18 cellular contexts compared by ENCODE assay signal in genomic region chr1:64543831-64544230, GRCh38.
DNase-seq lines count a peak whose midpoint lies in the region; ATAC-seq and TF ChIP-seq lines count a peak whose summit lies in the region.
"Had no signal": no experiment of that assay in that cellular context is flagged by ENCODE, and none has a peak within 500 bp of the region (broad histone marks: within the 10 kb centered on the region; RNA-seq: fewer than 3 reads in every experiment).

No MANE protein-coding gene starts in this region.

- no peaks in the 10 kb centered on the region for H3F3A ChIP-seq in SK-N-SH (replicated peaks; ENCODE audit: insufficient read depth)
- no peaks in the 10 kb centered on the region for H3F3A ChIP-seq in smooth muscle cell (ENCODE audit: low read depth)

- 48% methylated on average over 4 of the region's 4 CpGs for WGBS in SK-N-SH (ENCODE audit: low lambda C conversion rate)
- 38% methylated on average over 4 of the region's 4 CpGs for WGBS in smooth muscle cell (ENCODE audit: low lambda C conversion rate)

- no peak overlapping the region for H3K27ac Mint-ChIP-seq in activated naive CD4-positive, alpha-beta T cell treated with anti-CD3 and anti-CD28 coated beads for 36 hours
- H3K27ac Mint-ChIP-seq: activated T-cell treated with anti-CD3 and anti-CD28 coated beads, Interleukin-2, amount 50 U/mL, for 24 hours; WTC11 had no signal

- no peak for TF ChIP-seq CTCF in SK-N-SH (IDR thresholded peaks at IDR 0.05)
- TF ChIP-seq CTCF in fibroblast of the aortic adventitia (IDR thresholded peaks at IDR 0.05; ENCODE audit: insufficient read depth, low read length): no peak
- no peak for TF ChIP-seq CTCF in smooth muscle cell (IDR thresholded peaks at IDR 0.05; ENCODE audit: borderline replicate concordance, insufficient read depth, poor library complexity, severe bottlenecking)

- intact Hi-C loops in activated naive CD4-positive, alpha-beta T cell treated with anti-CD3 and anti-CD28 coated beads for 36 hours (cut with micrococcal nuclease): loop anchor here (5.0 kb wide), 1 partner anchor 458 kb away; no protein-coding TSS in a partner anchor

- POLR2A ChIA-PET in SK-N-SH (lab: Yijun Ruan, JAX): no interaction called here

- H3K9ac ChIP-seq in SK-N-SH (no peak overlapping the region), smooth muscle cell (ENCODE audit: low read depth) (no peak overlapping the region)

- H3K79me2 ChIP-seq in SK-N-SH (ENCODE audit: insufficient read depth): no peaks in the 10 kb centered on the region
- H3K79me2 ChIP-seq in smooth muscle cell (ENCODE audit: low read depth): peaks cover 43% of the 10 kb centered on the region

- no peak for TF ChIP-seq EP300 in SK-N-SH (IDR thresholded peaks at IDR 0.05; ENCODE audit: borderline replicate concordance in 1 of 2, low read depth in 1 of 2, low read length in 1 of 2)

- CTCF ChIA-PET in SK-N-SH (lab: Yijun Ruan, JAX): interaction anchor here (0.9 kb wide), 1 partner anchor 275 kb away, joined by 4 read pairs; no protein-coding TSS in a partner anchor
- CTCF ChIA-PET in activated naive CD4-positive, alpha-beta T cell treated with anti-CD3 and anti-CD28 coated beads for 36 hours (lab: Charles Lee): no interaction called here

- H3K36me3 ChIP-seq in SK-N-SH (replicated peaks in 1 of 2; ENCODE audit: control insufficient read depth in 1 of 2, insufficient read depth in 2 of 2, low read length in 1 of 2) (no peaks in the 10 kb centered on the region), smooth muscle cell (ENCODE audit: low read depth) (no peaks in the 10 kb centered on the region)
- H3K36me3 ChIP-seq: ascending aorta, esophagus muscularis mucosa had no signal

- DNase-seq in HS-27A (ENCODE audit: low read depth) (peak; percentile 17), SK-N-SH (no peak), fibroblast of the aortic adventitia (ENCODE audit: low read depth) (peak; percentile 52), smooth muscle cell (lab: John Stamatoyannopoulos, UW; ENCODE audit: unreplicated experiment) (no peak), COLO829 (ENCODE audit: low spot score) (no peak)
- DNase-seq in activated naive CD4-positive, alpha-beta T cell treated with anti-CD3 and anti-CD28 coated beads for 36 hours: no peak
- DNase-seq in activated CD4-positive, alpha-beta T cell treated with anti-CD3 and anti-CD28 coated beads, Interleukin-2, amount 50 U/mL, for 48 hours: no peak
- DNase-seq: activated naive CD4-positive, alpha-beta T cell; activated T-cell treated with anti-CD3 and anti-CD28 coated beads, Interleukin-2, amount 50 U/mL, for 24 hours; effector memory CD4-positive, alpha-beta T cell; NCI-H187 treated with DMSO at 0.1 percent for 48 hours; NCI-H774; SHP77 had no signal

- H4K20me1 ChIP-seq in SK-N-SH (ENCODE audit: insufficient read depth) (no peaks in the 10 kb centered on the region), smooth muscle cell (ENCODE audit: low read depth) (peaks cover 29% of the 10 kb centered on the region)

- no peak overlapping the region for H2AFZ ChIP-seq in SK-N-SH (ENCODE audit: low read depth)
- H2AFZ ChIP-seq in smooth muscle cell (ENCODE audit: low read depth): no peak overlapping the region

- H3K9me3 ChIP-seq in SK-N-SH (no peaks in the 10 kb centered on the region), smooth muscle cell (replicated peaks; ENCODE audit: low read depth) (no peaks in the 10 kb centered on the region)
- H3K9me3 ChIP-seq: ascending aorta, esophagus muscularis mucosa had no signal

- TF ChIP-seq RAD21 in SK-N-SH (IDR thresholded peaks at IDR 0.05; ENCODE audit: low read length): no peak

- peaks cover 60% of the 10 kb centered on the region for H3K4me1 Mint-ChIP-seq in activated naive CD4-positive, alpha-beta T cell treated with anti-CD3 and anti-CD28 coated beads for 36 hours (ENCODE audit: low read depth)

- H3K36me3 Mint-ChIP-seq in activated naive CD4-positive, alpha-beta T cell treated with anti-CD3 and anti-CD28 coated beads for 36 hours (ENCODE audit: low read depth): no peaks in the 10 kb centered on the region
- H3K36me3 Mint-ChIP-seq: WTC11 had no signal

- H3K4me1 ChIP-seq in SK-N-SH (ENCODE audit: control insufficient read depth in 1 of 2, insufficient read depth in 2 of 2, low read depth in 1 of 2, low read length in 1 of 2) (peaks cover 35 to 40% of the 10 kb centered on the region in 2 experiments; a peak in 3 of 4 replicates), smooth muscle cell (ENCODE audit: low read depth) (peaks cover 42% of the 10 kb centered on the region)

- no peaks in the 10 kb centered on the region for H3K27me3 ChIP-seq in SK-N-SH (ENCODE audit: insufficient read depth)
- no peaks in the 10 kb centered on the region for H3K27me3 ChIP-seq in smooth muscle cell (ENCODE audit: low read depth)
- H3K27me3 ChIP-seq: ascending aorta, esophagus muscularis mucosa had no signal

- no peak overlapping the region for H3K4me3 Mint-ChIP-seq in activated naive CD4-positive, alpha-beta T cell treated with anti-CD3 and anti-CD28 coated beads for 36 hours
- H3K4me3 Mint-ChIP-seq: activated T-cell treated with anti-CD3 and anti-CD28 coated beads, Interleukin-2, amount 50 U/mL, for 24 hours; T-helper 1 cell treated with Interleukin-12 subunit alpha and Interleukin-12 subunit beta and Interleukin-4 antibody, amounts not matched to agents 30 μg/mL and 1 μg/mL, for 36 hours; WTC11 had no signal

- no peaks in the 10 kb centered on the region for H3K27me3 Mint-ChIP-seq in activated naive CD4-positive, alpha-beta T cell treated with anti-CD3 and anti-CD28 coated beads for 36 hours (ENCODE audit: low read depth)
- H3K27me3 Mint-ChIP-seq: activated T-cell treated with anti-CD3 and anti-CD28 coated beads, Interleukin-2, amount 50 U/mL, for 24 hours had no signal

- H3K4me3 ChIP-seq in SK-N-SH (ENCODE audit: low read depth in 2 of 2, low read length in 1 of 2) (no peak overlapping the region), fibroblast of the aortic adventitia (ENCODE audit: low read depth, low read length) (no peak overlapping the region), smooth muscle cell (no peak overlapping the region)
- H3K4me3 ChIP-seq: ascending aorta, esophagus muscularis mucosa had no signal

- H3K27ac ChIP-seq in SK-N-SH (ENCODE audit: low read depth in 2 of 2, low read length in 1 of 2): peak overlapping the region in 1 of 2 experiments; percentile 8; a peak in 1 of 4 replicates
- peak overlapping the region; percentile 18 for H3K27ac ChIP-seq in smooth muscle cell (ENCODE audit: low read depth)
- H3K27ac ChIP-seq: ascending aorta, esophagus muscularis mucosa had no signal

- no peaks in the 10 kb centered on the region for H3K9me3 Mint-ChIP-seq in activated naive CD4-positive, alpha-beta T cell treated with anti-CD3 and anti-CD28 coated beads for 36 hours
- H3K9me3 Mint-ChIP-seq: activated T-cell treated with anti-CD3 and anti-CD28 coated beads, Interleukin-2, amount 50 U/mL, for 24 hours; T-helper 1 cell treated with Interleukin-12 subunit alpha and Interleukin-12 subunit beta and Interleukin-4 antibody, amounts not matched to agents 30 μg/mL and 1 μg/mL, for 36 hours; WTC11 had no signal

- no peak for ATAC-seq in GM21528 (IDR thresholded peaks at IDR 0.05; ENCODE audit: low FRiP score, unreplicated experiment)
- ATAC-seq: WTC11 had no signal

- H3K4me2 ChIP-seq in SK-N-SH (0 out of 2 replicates have a peak overlapping the region, but pooled peaks have one; percentile 15), smooth muscle cell (peak overlapping the region; percentile 58)

- H3K9me2 ChIP-seq in SK-N-SH: no peaks in the 10 kb centered on the region

TF ChIP-seq in SK-N-SH, 30 proteins besides CTCF, POLR2A, EP300 and RAD21:
- TF ChIP-seq RXRA (IDR thresholded peaks at IDR 0.05; ENCODE audit: borderline replicate concordance, low read depth) (peak; percentile 41; the same call in 1 of the 2 replicates), USF1 (IDR thresholded peaks at IDR 0.05; ENCODE audit: borderline replicate concordance, low read depth) (0 out of 2 replicates have a peak, but pooled peaks have one; percentile 19), TEAD4 (IDR thresholded peaks at IDR 0.05; ENCODE audit: borderline replicate concordance, insufficient read depth) (no peak), JUND (IDR thresholded peaks at IDR 0.05) (peak; percentile 46; the same call in 1 of the 2 replicates), EZH2phosphoT487 (IDR thresholded peaks at IDR 0.05; ENCODE audit: borderline replicate concordance, low read depth) (no peak), PBX3 (IDR thresholded peaks at IDR 0.05) (peak; percentile 44), TCF12 (IDR thresholded peaks at IDR 0.05) (peak; percentile 62), NFIC (IDR thresholded peaks at IDR 0.05; ENCODE audit: borderline replicate concordance) (peak; percentile 33; the same call in 1 of the 2 replicates), FOSL2 (IDR thresholded peaks at IDR 0.05; ENCODE audit: borderline replicate concordance, low read depth) (peak; percentile 48; the same call in 1 of the 2 replicates), MXI1 (IDR thresholded peaks at IDR 0.05; ENCODE audit: low read depth, low read length) (no peak)

Comparison
In these comparisons a context has a peak if more than half of its experiments do, and no peak if none do; other contexts are left out.
1. DNase-seq: peak in HS-27A (single experiment) and fibroblast of the aortic adventitia (single experiment); none in SK-N-SH (single experiment), smooth muscle cell (single experiment), activated naive CD4-positive, alpha-beta T cell treated with anti-CD3 and anti-CD28 coated beads for 36 hours (single experiment), COLO829 (single experiment) and activated CD4-positive, alpha-beta T cell treated with anti-CD3 and anti-CD28 coated beads, Interleukin-2, amount 50 U/mL, for 48 hours (0 of 2).